Comparison of ENCODE assay signal across 7 cellular contexts in the genomic region with DNA sequence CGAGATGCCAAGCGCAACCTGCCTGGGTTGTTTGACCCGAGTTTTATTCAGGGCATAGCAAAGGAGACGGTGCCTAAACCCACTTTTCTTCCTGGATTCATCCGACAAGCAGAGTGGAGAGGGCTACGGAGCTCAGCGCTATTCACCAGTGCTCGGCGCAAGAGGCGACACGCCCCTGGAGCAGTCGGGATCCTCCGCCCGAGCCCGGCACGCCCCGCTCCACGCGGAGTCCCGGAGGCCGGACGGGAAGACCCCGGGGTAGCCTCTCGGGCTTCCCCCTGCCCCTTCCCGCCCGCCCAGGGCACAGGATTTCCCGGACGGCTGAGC. TPM values are rescaled to one million over a fixed set of nuclear protein-coding genes. Genes with fewer than 3 reads are reported as not detected.
DNase-seq lines count a peak whose midpoint lies in the region; TF ChIP-seq lines count a peak whose summit lies in the region.

No MANE protein-coding gene starts in this region.

- in situ Hi-C loops in GM23248 (cut with MboI) = no loop called here

- H3K4me3 Mint-ChIP-seq in activated CD4-positive, alpha-beta T cell treated with anti-CD3 and anti-CD28 coated beads, Interleukin-2, amount 10 ng/mL, durations not matched to agents 24 days and 14 days = peak overlapping the region; percentile 97

- no peaks in the 10 kb centered on the region for H3K27me3 Mint-ChIP-seq in activated CD4-positive, alpha-beta T cell treated with anti-CD3 and anti-CD28 coated beads, Interleukin-2, amount 10 ng/mL, durations not matched to agents 24 days and 14 days

- peaks cover 7% of the 10 kb centered on the region for H3K4me1 ChIP-seq in GM23248 (ENCODE audit: insufficient read depth)

- peaks cover 14% of the 10 kb centered on the region; the same call in 1 of the 2 replicates for H3F3A ChIP-seq in GM23248 (ENCODE audit: insufficient read depth)

- peak overlapping the region; percentile 87 for H3K27ac Mint-ChIP-seq in activated CD4-positive, alpha-beta T cell treated with anti-CD3 and anti-CD28 coated beads, Interleukin-2, amount 10 ng/mL, durations not matched to agents 24 days and 14 days

- peaks cover 48% of the 10 kb centered on the region for H3K4me1 Mint-ChIP-seq in activated CD4-positive, alpha-beta T cell treated with anti-CD3 and anti-CD28 coated beads, Interleukin-2, amount 10 ng/mL, durations not matched to agents 24 days and 14 days

- peak overlapping the region; percentile 86 for H3K4me2 ChIP-seq in GM23248 (ENCODE audit: unreplicated experiment)

- H4K20me1 ChIP-seq in GM23248 (ENCODE audit: insufficient read depth) = no peaks in the 10 kb centered on the region

- no peaks in the 10 kb centered on the region for H3K9me2 ChIP-seq in GM23248 (ENCODE audit: insufficient read depth)

- H3K36me3 ChIP-seq in GM23248 (ENCODE audit: low read depth) = no peaks in the 10 kb centered on the region
- H3K36me3 ChIP-seq in KOPT-K1 (ENCODE audit: insufficient read depth, low read length) = peaks cover 27% of the 10 kb centered on the region; the same call in 1 of the 2 replicates

- 0 to 1% methylated on average over 12 to 22 of the region's 28 CpGs for WGBS in GM23248 (ENCODE audit: low coverage in 1 of 2, low lambda C conversion rate in 2 of 2, missing lambda C conversion rate in 2 of 2), 2 experiments

- intact Hi-C loops in activated CD4-positive, alpha-beta T cell treated with anti-CD3 and anti-CD28 coated beads, Interleukin-2, amount 10 ng/mL, durations not matched to agents 24 days and 14 days (cut with micrococcal nuclease) = loop anchor here (2.0 to 5.0 kb wide), 4 partner anchors 21 to 263 kb away; partner anchors contain the start of genes MTX3 and ZFYVE16

- peaks cover 24% of the 10 kb centered on the region for H3K36me3 Mint-ChIP-seq in activated CD4-positive, alpha-beta T cell treated with anti-CD3 and anti-CD28 coated beads, Interleukin-2, amount 10 ng/mL, durations not matched to agents 24 days and 14 days (ENCODE audit: low read depth)

- H2AFZ ChIP-seq in GM23248 = peak overlapping the region; percentile 92

- no peak for TF ChIP-seq CTCF in GM12864 (IDR thresholded peaks at IDR 0.05; ENCODE audit: low read depth, low read length, missing control alignments)

- H3K9ac ChIP-seq in GM23248 = peak overlapping the region; percentile 89

- H3K27ac ChIP-seq in GM23248 (peak overlapping the region; percentile 85), KOPT-K1 (ENCODE audit: low read depth, low read length, poor library complexity, severe bottlenecking) (peak overlapping the region; percentile 89), epithelial cell of prostate (peak overlapping the region; percentile 90), temporal lobe (ENCODE audit: low read depth, low read length) (peak overlapping the region; percentile 70)

- no peaks in the 10 kb centered on the region for H3K9me3 ChIP-seq in GM23248 (ENCODE audit: low read depth)
- no peaks in the 10 kb centered on the region for H3K9me3 ChIP-seq in KOPT-K1 (ENCODE audit: insufficient read depth, low read length, poor library complexity, severe bottlenecking)

- H3K79me2 ChIP-seq in GM23248 (ENCODE audit: insufficient read depth) = peaks cover 48% of the 10 kb centered on the region

- H3K4me3 ChIP-seq in GM12864 (ENCODE audit: low read depth, low read length) (peak overlapping the region; percentile 72), GM23248 (peak overlapping the region; percentile 84)

- no peaks in the 10 kb centered on the region for H3K27me3 ChIP-seq in GM23248 (replicated peaks; ENCODE audit: insufficient read depth)

- no peaks in the 10 kb centered on the region for H3K9me3 Mint-ChIP-seq in activated CD4-positive, alpha-beta T cell treated with anti-CD3 and anti-CD28 coated beads, Interleukin-2, amount 10 ng/mL, durations not matched to agents 24 days and 14 days

- DNase-seq in GM12864 (ENCODE audit: low read depth) = no peak
- DNase-seq in GM23248 = peak; percentile 87
- peak; percentile 87 for DNase-seq in activated CD4-positive, alpha-beta T cell treated with anti-CD3 and anti-CD28 coated beads, Interleukin-2, amount 10 ng/mL, durations not matched to agents 24 days and 14 days
- no peak for DNase-seq in epithelial cell of prostate (ENCODE audit: low read depth, low spot score)
- DNase-seq in mucosa of gallbladder (ENCODE audit: low spot score) = peak; percentile 67

RNA-seq across cellular contexts. Expression of gene SERINC5, which starts 0.5 kb away (rescaled TPM):
- 11.7 and 11.8 TPM in 2 replicates for total RNA-seq in GM23248 (2014; rRNA removed; shearing (Covaris generic))
- 5.4 TPM in 2 replicates for polyA plus RNA-seq in GM23248 (2016; fragmentation: Nextera tagmentation; extraction: Ambion mirVana)
- 19.2 and 21.3 TPM in 2 replicates for total RNA-seq in activated CD4-positive, alpha-beta T cell treated with anti-CD3 and anti-CD28 coated beads, Interleukin-2, amount 10 ng/mL, durations not matched to agents 24 days and 14 days
- total RNA-seq in mucosa of gallbladder (87.2 TPM), temporal lobe (45.2 TPM)

Comparison
In these comparisons a context has a peak if more than half of its experiments do, and no peak if none do; other contexts are left out.
1. DNase-seq: peak in GM23248 (single experiment), activated CD4-positive, alpha-beta T cell treated with anti-CD3 and anti-CD28 coated beads, Interleukin-2, amount 10 ng/mL, durations not matched to agents 24 days and 14 days (single experiment) and mucosa of gallbladder (single experiment); none in GM12864 (single experiment) and epithelial cell of prostate (single experiment).
2. Peak in every context shown above with its lines, with median percentiles within 50 percentile points of each other: H3K27ac ChIP-seq.